In the genomic region with DNA sequence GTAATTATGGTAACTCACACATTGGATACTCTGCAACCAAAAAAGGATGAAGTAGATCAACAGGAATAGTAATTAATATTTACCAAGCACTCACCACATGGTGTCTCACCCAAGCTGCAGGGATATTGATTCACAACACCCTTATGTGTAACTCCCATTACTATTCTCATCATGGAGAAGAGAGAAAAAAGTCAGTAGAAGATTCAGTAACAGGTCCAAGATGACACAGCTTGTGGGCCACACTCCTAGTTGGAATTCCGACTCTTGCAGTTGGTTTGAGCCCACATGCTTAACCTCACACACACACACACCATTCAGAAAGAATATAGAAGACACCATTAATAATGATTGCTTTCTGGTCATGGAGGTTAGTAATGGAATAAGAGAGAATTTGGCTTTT, we compare ENCODE assay signal across 26 cellular contexts. TPM values are rescaled to one million over a fixed set of nuclear protein-coding genes. Genes with fewer than 3 reads are reported as not detected.
DNase-seq lines count a peak whose midpoint lies in the region; ATAC-seq, FAIRE-seq and TF ChIP-seq lines count a peak whose summit lies in the region.
"Had no signal": no experiment of that assay in that cellular context is flagged by ENCODE, and none has a peak within 500 bp of the region (broad histone marks: within the 10 kb centered on the region; RNA-seq: fewer than 3 reads in every experiment).

No MANE protein-coding gene starts in this region.

- H3K9me3 Mint-ChIP-seq in CD14-positive monocyte = peaks cover 0 to 3% (median 1%) of the 10 kb centered on the region in 7 donors
- H3K9me3 Mint-ChIP-seq: activated CD4-positive, alpha-beta T cell treated with anti-CD3 and anti-CD28 coated beads, Interleukin-2, amount 10 ng/mL, durations not matched to agents 7 days and 5 days; T-helper 1 cell treated with Interleukin-12 subunit alpha and Interleukin-12 subunit beta and Interleukin-4 antibody, amounts not matched to agents 30 μg/mL and 1 μg/mL, for 36 hours had no signal

- POLR2A ChIA-PET in HepG2 (lab: Yijun Ruan, JAX) = no interaction called here

- H3K4me1 ChIP-seq in HepG2 (ENCODE audit: insufficient read depth, low read length) = peaks cover 11% of the 10 kb centered on the region; the same call in 1 of the 2 replicates
- H3K4me1 ChIP-seq in right lobe of liver = peaks cover 0 to 33% (median 10%) of the 10 kb centered on the region in 4 donors
- H3K4me1 ChIP-seq in mucosa of stomach (ENCODE audit: control insufficient read depth, insufficient read depth, low read length) = peaks cover 51% of the 10 kb centered on the region
- H3K4me1 ChIP-seq: colonic mucosa had no signal

- no peak for TF ChIP-seq RAD21 in HepG2 (CRISPR knock-in tag; IDR thresholded peaks at IDR 0.05)

- DNase-seq in HepG2 (ENCODE audit: low spot score) = no peak
- DNase-seq in right lobe of liver = no peak
- DNase-seq in H4 (ENCODE audit: low spot score) = no peak
- DNase-seq in foreskin fibroblast = no peak
- no peak for DNase-seq in CD14-positive monocyte (ENCODE audit: low spot score)
- DNase-seq in pons (ENCODE audit: low spot score) = no peak
- DNase-seq: ACHN; activated CD4-positive, alpha-beta T cell treated with anti-CD3 and anti-CD28 coated beads, Interleukin-2, amount 10 ng/mL, durations not matched to agents 7 days and 5 days; activated CD8-positive, alpha-beta memory T cell treated with anti-CD3 and anti-CD28 coated beads, Interleukin-2, amount 10 ng/mL, durations not matched to agents 7 days and 5 days; Calu3; colonic mucosa; EL; kidney; mammary epithelial cell; MV-4-11; NCI-H187; NCI-H82; nucleus accumbens; stimulated activated CD8-positive, alpha-beta memory T cell treated with anti-CD3 and anti-CD28 coated beads, Interleukin-4, amount 100 ng/mL, for 48 hours; trophoblast cell had no signal

- CTCF ChIA-PET in HepG2 (lab: Yijun Ruan, JAX; ENCODE audit: low intra/inter-chr PET ratio, low total read pairs) = no interaction called here

- in situ Hi-C loops in HepG2 (cut with HindIII; ENCODE audit: extremely low pct_ligation_motif_present, low pct_unique_long_range_greater_than_20kb) = no loop called here

- H3K9ac ChIP-seq in HepG2 (ENCODE audit: insufficient read depth, low read depth, low read length) (no peak overlapping the region), mucosa of stomach (ENCODE audit: low read length) (peak overlapping the region; percentile 98)
- H3K9ac ChIP-seq: BLaER1 treated with 17β-estradiol and CSF1 and Interleukin-3, amounts not matched to agents 10 nM and 100 nM had no signal

- H3K36me3 ChIP-seq in HepG2 (replicated peaks in 1 of 2; ENCODE audit: control insufficient read depth in 1 of 2, insufficient read depth in 2 of 2, low read length in 2 of 2) (no peaks in the 10 kb centered on the region), right lobe of liver (no peaks in the 10 kb centered on the region), mucosa of stomach (ENCODE audit: control insufficient read depth, insufficient read depth, low read length) (peaks cover 6% of the 10 kb centered on the region)
- H3K36me3 ChIP-seq: BLaER1 treated with 17β-estradiol and CSF1 and Interleukin-3, amounts not matched to agents 10 nM and 100 nM; colonic mucosa; esophagus muscularis mucosa had no signal

- TF ChIP-seq CTCF in HepG2 (CRISPR knock-in tag; IDR thresholded peaks at IDR 0.05) (no peak), right lobe of liver (IDR thresholded peaks at IDR 0.05) (no peak), VCaP (conservative IDR thresholded peaks at IDR 0.05) (0 out of 2 replicates have a peak, but pooled peaks have one; percentile 12), foreskin fibroblast (IDR thresholded peaks at IDR 0.05; ENCODE audit: low read depth, low read length) (no peak), CD14-positive monocyte (IDR thresholded peaks at IDR 0.05) (no peak)

- no peaks in the 10 kb centered on the region for H3K36me3 Mint-ChIP-seq in CD14-positive monocyte
- H3K36me3 Mint-ChIP-seq: activated CD8-positive, alpha-beta memory T cell treated with anti-CD3 and anti-CD28 coated beads, Interleukin-2, amount 10 ng/mL, durations not matched to agents 7 days and 5 days had no signal

- H3K79me2 ChIP-seq in HepG2 (ENCODE audit: insufficient read depth, low read length) = no peaks in the 10 kb centered on the region

- no peak overlapping the region for H2AFZ ChIP-seq in HepG2 (ENCODE audit: low read length)

- intact Hi-C loops in HepG2 (cut with micrococcal nuclease; ENCODE audit: unreplicated experiment) = no loop called here
- intact Hi-C loops in right lobe of liver (cut with DNase I) = no loop called here
- intact Hi-C loops in CD14-positive monocyte (cut with micrococcal nuclease) = no loop called here

- H3K27ac ChIP-seq in HepG2 (ENCODE audit: extremely low read length, insufficient read depth, low read length) (no peak overlapping the region), right lobe of liver (no peak overlapping the region), VCaP (peak overlapping the region; percentile 98)
- H3K27ac ChIP-seq: BLaER1 treated with 17β-estradiol and CSF1 and Interleukin-3, amounts not matched to agents 10 nM and 100 nM; colonic mucosa; esophagus muscularis mucosa had no signal

- no peak for TF ChIP-seq POLR2A in HepG2 (IDR thresholded peaks at IDR 0.05; ENCODE audit: insufficient read depth in 1 of 2, low read depth in 2 of 2, low read length in 2 of 2)
- TF ChIP-seq POLR2A in right lobe of liver (IDR thresholded peaks at IDR 0.05) = no peak

- H3K9me3 ChIP-seq in HepG2 (ENCODE audit: low read length) (peaks cover 1% of the 10 kb centered on the region; the same call in 1 of the 2 replicates), right lobe of liver (no peaks in the 10 kb centered on the region), mucosa of stomach (ENCODE audit: control insufficient read depth, low read length) (no peaks in the 10 kb centered on the region)
- H3K9me3 ChIP-seq: colonic mucosa had no signal

- peak overlapping the region in 1 of 2 donors; percentile 6 for H3K4me3 Mint-ChIP-seq in CD14-positive monocyte
- H3K4me3 Mint-ChIP-seq: activated CD4-positive, alpha-beta T cell treated with anti-CD3 and anti-CD28 coated beads, Interleukin-2, amount 10 ng/mL, durations not matched to agents 7 days and 5 days; activated CD8-positive, alpha-beta memory T cell treated with anti-CD3 and anti-CD28 coated beads, Interleukin-2, amount 10 ng/mL, durations not matched to agents 7 days and 5 days; T-helper 1 cell treated with Interleukin-12 subunit alpha and Interleukin-12 subunit beta and Interleukin-4 antibody, amounts not matched to agents 30 μg/mL and 1 μg/mL, for 36 hours had no signal

- H3K4me3 ChIP-seq in HepG2 (replicated peaks in 1 of 3; ENCODE audit: insufficient read depth in 1 of 3, low read depth in 2 of 3, low read length in 3 of 3) = no peak overlapping the region
- no peak overlapping the region for H3K4me3 ChIP-seq in right lobe of liver
- peak overlapping the region; percentile 94 for H3K4me3 ChIP-seq in mucosa of stomach (ENCODE audit: low read length)
- no peak overlapping the region for H3K4me3 ChIP-seq in foreskin fibroblast (ENCODE audit: low read depth in 1 of 2, low read length in 2 of 2)
- H3K4me3 ChIP-seq: BLaER1 treated with 17β-estradiol and CSF1 and Interleukin-3, amounts not matched to agents 10 nM and 100 nM had no signal

- 79% methylated on average over 1 of the region's 1 CpG for WGBS in HepG2 (ENCODE audit: low lambda C conversion rate)
- WGBS in right lobe of liver (ENCODE audit: insufficient coverage, low coverage, low lambda C conversion rate, missing lambda C conversion rate) = 100% methylated on average over 1 of the region's 1 CpG

- no peak overlapping the region for H3K4me2 ChIP-seq in HepG2 (ENCODE audit: low read depth, low read length)
- H3K4me2 ChIP-seq: BLaER1 treated with 17β-estradiol and CSF1 and Interleukin-3, amounts not matched to agents 10 nM and 100 nM had no signal

- no TSS peak for BruUV-seq in HepG2 (replicated peaks; lab: Mats Ljungman, UMichigan)

- no peak for ATAC-seq in HepG2
- no peak for ATAC-seq in right lobe of liver
- ATAC-seq: activated CD8-positive, alpha-beta memory T cell treated with anti-CD3 and anti-CD28 coated beads, Interleukin-2, amount 10 ng/mL, durations not matched to agents 7 days and 5 days; activated naive CD4-positive, alpha-beta T cell treated with anti-CD3 and anti-CD28 coated beads, Interleukin-2, amount 50 U/mL, for 72 hours had no signal

- H3K27me3 Mint-ChIP-seq in CD14-positive monocyte (ENCODE audit: low read depth in 3 of 3) = peaks cover 42 to 64% (median 63%) of the 10 kb centered on the region in 3 donors

- FAIRE-seq in HepG2 (lab: Jason Lieb, UNC) = no peak
- FAIRE-seq: kidney had no signal

- H4K20me1 ChIP-seq in HepG2 (ENCODE audit: insufficient read depth, low read length) = no peaks in the 10 kb centered on the region
- H4K20me1 ChIP-seq: BLaER1 treated with 17β-estradiol and CSF1 and Interleukin-3, amounts not matched to agents 10 nM and 100 nM had no signal

- TF ChIP-seq EP300 in HepG2 (IDR thresholded peaks at IDR 0.05; ENCODE audit: low read depth in 2 of 2, low read length in 2 of 2) (no peak), HepG2 (CRISPR knock-in tag; IDR thresholded peaks at IDR 0.05; ENCODE audit: borderline replicate concordance) (no peak)

- peaks cover 12% of the 10 kb centered on the region for H3K4me1 Mint-ChIP-seq in CD14-positive monocyte
- H3K4me1 Mint-ChIP-seq: activated CD4-positive, alpha-beta T cell treated with anti-CD3 and anti-CD28 coated beads, Interleukin-2, amount 10 ng/mL, durations not matched to agents 7 days and 5 days; activated CD8-positive, alpha-beta memory T cell treated with anti-CD3 and anti-CD28 coated beads, Interleukin-2, amount 10 ng/mL, durations not matched to agents 7 days and 5 days had no signal

- H3K27me3 ChIP-seq in HepG2 (ENCODE audit: control insufficient read depth in 1 of 2, insufficient read depth in 2 of 2, low read length in 2 of 2) (peaks cover 0 to 61% of the 10 kb centered on the region in 2 experiments; a peak in 4 of 5 replicates), right lobe of liver (no peaks in the 10 kb centered on the region), mucosa of stomach (ENCODE audit: control insufficient read depth, insufficient read depth, low read length) (peaks cover 8% of the 10 kb centered on the region)

- H3K27ac Mint-ChIP-seq in CD14-positive monocyte = no peak overlapping the region
- H3K27ac Mint-ChIP-seq: activated CD4-positive, alpha-beta T cell treated with anti-CD3 and anti-CD28 coated beads, Interleukin-2, amount 10 ng/mL, durations not matched to agents 7 days and 5 days; activated CD8-positive, alpha-beta memory T cell treated with anti-CD3 and anti-CD28 coated beads, Interleukin-2, amount 10 ng/mL, durations not matched to agents 7 days and 5 days; activated naive CD4-positive, alpha-beta T cell treated with anti-CD3 and anti-CD28 coated beads, Interleukin-2, amount 50 U/mL, for 72 hours; T-helper 1 cell treated with Interleukin-12 subunit alpha and Interleukin-12 subunit beta and Interleukin-4 antibody, amounts not matched to agents 30 μg/mL and 1 μg/mL, for 36 hours had no signal

RNA-seq across cellular contexts. Expression of a gene that starts 1.7 kb away (rescaled TPM):
- total RNA-seq in HepG2 (2016; rRNA removed; fragmentation: Illumina TruSeq; extraction: Trizol) (not detected in 2 replicates), right lobe of liver (10 to 100 TPM; 20.8 to 52.8 (median 35.1) TPM)
- total RNA-seq in HepG2 (2016; cell fraction: cytosol; rRNA removed; fragmentation: Illumina TruSeq; extraction: Trizol; ENCODE audit: low read depth) = not detected in 2 replicates
- not detected in 2 replicates for total RNA-seq in HepG2 (2016; cell fraction: insoluble cytoplasmic fraction; rRNA removed; fragmentation: Illumina TruSeq; extraction: Trizol)
- total RNA-seq in HepG2 (2016; cell fraction: membrane; rRNA removed; fragmentation: Illumina TruSeq; extraction: Trizol) = not detected in 2 replicates
- not detected in 2 replicates for total RNA-seq in HepG2 (2016; cell fraction: nucleus; rRNA removed; fragmentation: Illumina TruSeq; extraction: Trizol)
- polyA plus RNA-seq in HepG2 (2011; rRNA removed) (0.12 and 0.27 TPM in 2 replicates), CD14-positive monocyte (not detected)
- polyA plus RNA-seq in HepG2 (2011; cell fraction: cytosol; rRNA removed) = 0.10 TPM in 1 of 2 replicates, not detected in the other
- 0.88 and 1.00 TPM in 2 replicates for polyA plus RNA-seq in HepG2 (2011; cell fraction: nucleus; rRNA removed)
- 0.17 and 0.28 TPM in 2 replicates for polyA plus RNA-seq in HepG2 (2012)
- not detected in 2 replicates for polyA plus RNA-seq in HepG2 (2016; cell fraction: cytosol; fragmentation: Illumina TruSeq; extraction: Trizol; ENCODE audit: low read depth)
- polyA plus RNA-seq in HepG2 (2016; cell fraction: insoluble cytoplasmic fraction; fragmentation: Illumina TruSeq; extraction: Trizol; ENCODE audit: low read depth) = not detected in 2 replicates
- not detected in 2 replicates for polyA plus RNA-seq in HepG2 (2016; cell fraction: membrane; fragmentation: Illumina TruSeq; extraction: Trizol; ENCODE audit: low read depth)
- polyA plus RNA-seq in HepG2 (2016; cell fraction: nucleus; fragmentation: Illumina TruSeq; extraction: Trizol; ENCODE audit: insufficient read depth, low read depth) = not detected in 2 replicates
- polyA minus RNA-seq in HepG2 (2011; rRNA and poly(A)+ RNA removed; ENCODE audit: low replicate concordance) = 1.0 TPM in 1 of 2 replicates, not detected in the other
- polyA minus RNA-seq in HepG2 (2011; cell fraction: cytosol; rRNA and poly(A)+ RNA removed) = not detected in 2 replicates
- not detected in 2 replicates for polyA minus RNA-seq in HepG2 (2011; cell fraction: nucleus; rRNA and poly(A)+ RNA removed)
- total RNA-seq in H4 (2014; rRNA removed; shearing (Covaris generic)) = 7.7 and 9.9 TPM in 2 replicates
- total RNA-seq: activated CD4-positive, alpha-beta T cell treated with anti-CD3 and anti-CD28 coated beads, Interleukin-2, amount 10 ng/mL, durations not matched to agents 7 days and 5 days; activated CD8-positive, alpha-beta memory T cell treated with anti-CD3 and anti-CD28 coated beads, Interleukin-2, amount 10 ng/mL, durations not matched to agents 7 days and 5 days; activated naive CD4-positive, alpha-beta T cell treated with anti-CD3 and anti-CD28 coated beads, Interleukin-2, amount 50 U/mL, for 72 hours had no signal
